ENCODE assay signal across 1 cellular context in genomic region chr22:19548964-19549363, GRCh38.
TF ChIP-seq lines count a peak whose summit lies in the region.

No MANE protein-coding gene starts in this region.

TF ChIP-seq in H1, 55 proteins besides CTCF, POLR2A, EP300 and RAD21:
- TF ChIP-seq BACH1 (IDR thresholded peaks at IDR 0.05; ENCODE audit: low read length), result no peak
- no peak for TF ChIP-seq HDAC6 (IDR thresholded peaks at IDR 0.05; ENCODE audit: low read depth, low read length)
- no peak for TF ChIP-seq SUZ12 (IDR thresholded peaks at IDR 0.05; ENCODE audit: low read length)
- no peak for TF ChIP-seq RXRA (IDR thresholded peaks at IDR 0.05; ENCODE audit: insufficient read depth, low read depth, low read length)
- no peak for TF ChIP-seq SP4 (IDR thresholded peaks at IDR 0.05; ENCODE audit: low read length)
- TF ChIP-seq SIX5 (IDR thresholded peaks at IDR 0.05; ENCODE audit: low read depth, low read length), result no peak
- no peak for TF ChIP-seq USF2 (IDR thresholded peaks at IDR 0.05; ENCODE audit: low read length)
- no peak for TF ChIP-seq SIN3A (conservative IDR thresholded peaks at IDR 0.05 in 1 of 2, IDR thresholded peaks at IDR 0.05 in 1 of 2; ENCODE audit: low read depth in 1 of 2, low read length in 2 of 2)
- no peak for TF ChIP-seq EZH2 (IDR thresholded peaks at IDR 0.05; ENCODE audit: low read depth, low read length, severe bottlenecking)
- no peak for TF ChIP-seq MAFK (IDR thresholded peaks at IDR 0.05; ENCODE audit: low read depth, low read length)
- TF ChIP-seq JUND (IDR thresholded peaks at IDR 0.05; ENCODE audit: low read length), result no peak
- TF ChIP-seq GABPA (IDR thresholded peaks at IDR 0.05; ENCODE audit: borderline replicate concordance, insufficient read depth, low read length), result no peak
- no peak for TF ChIP-seq RFX5 (IDR thresholded peaks at IDR 0.05; ENCODE audit: borderline replicate concordance, low read depth, low read length)
- no peak for TF ChIP-seq ATF3 (IDR thresholded peaks at IDR 0.05; ENCODE audit: insufficient read depth, low read depth, low read length)
- no peak for TF ChIP-seq KDM1A (IDR thresholded peaks at IDR 0.05; ENCODE audit: borderline replicate concordance, low read length)
- no peak for TF ChIP-seq JUN (IDR thresholded peaks at IDR 0.05; ENCODE audit: low read depth, low read length)
- TF ChIP-seq CEBPB (IDR thresholded peaks at IDR 0.05; ENCODE audit: low read depth, low read length), result no peak
- TF ChIP-seq ASH2L (IDR thresholded peaks at IDR 0.05; ENCODE audit: low read length), result no peak
- TF ChIP-seq TAF7 (optimal IDR thresholded peaks at IDR 0.05; ENCODE audit: borderline replicate concordance, low read depth, low read length), result no peak
